35 cellular contexts compared by ENCODE assay signal in genomic region chr4:23207059-23207458, GRCh38.
A peak's percentile ranks its signal among the peaks of the same experiment; 100 is the strongest.
DNase-seq lines count a peak whose midpoint lies in the region; ATAC-seq, FAIRE-seq and TF ChIP-seq lines count a peak whose summit lies in the region.
"Had no signal": no experiment of that assay in that cellular context is flagged by ENCODE, and none has a peak within 500 bp of the region (broad histone marks: within the 10 kb centered on the region; RNA-seq: fewer than 3 reads in every experiment).

No MANE protein-coding gene starts in this region.

- TF ChIP-seq CTCF in WTC11 (IDR thresholded peaks at IDR 0.05) (no peak), H1 (IDR thresholded peaks at IDR 0.05; ENCODE audit: control extremely low read depth in 1 of 3, insufficient read depth in 1 of 3, low read depth in 1 of 3, low read length in 3 of 3) (no peak), endodermal cell (conservative IDR thresholded peaks at IDR 0.05) (no peak)

- peaks cover 0 to 4% of the 10 kb centered on the region in 2 experiments; a peak in 2 of 4 replicates for H3K9me3 ChIP-seq in H1 (ENCODE audit: insufficient read depth in 2 of 2, low read depth in 1 of 2, low read length in 1 of 2)
- H3K9me3 ChIP-seq in endodermal cell (ENCODE audit: control insufficient read depth, low read length) = peaks cover 13% of the 10 kb centered on the region
- H3K9me3 ChIP-seq: A549, BE2C had no signal

- H3K9me3 Mint-ChIP-seq in WTC11 (peaks cover 28% of the 10 kb centered on the region), endodermal cell (peaks cover 22% of the 10 kb centered on the region)
- peaks cover 5 to 8% of the 10 kb centered on the region in 2 donors for H3K9me3 Mint-ChIP-seq in activated T-cell treated with anti-CD3 and anti-CD28 coated beads, Interleukin-2, amount 50 U/mL, for 72 hours

- no peak overlapping the region for H2BK15ac ChIP-seq in H1 (ENCODE audit: low read length)

- H3K23ac ChIP-seq in H1 (ENCODE audit: insufficient read length) = no peak overlapping the region

- TF ChIP-seq EP300 in H1 (IDR thresholded peaks at IDR 0.05; ENCODE audit: borderline replicate concordance in 1 of 2, low read depth in 2 of 2, low read length in 2 of 2) = no peak

- H3K27ac ChIP-seq in H1 (ENCODE audit: low read depth, low read length) (no peak overlapping the region), endodermal cell (ENCODE audit: low read depth, low read length) (no peak overlapping the region)
- H3K27ac ChIP-seq: 22Rv1; A549; BLaER1; BLaER1 treated with 17β-estradiol and CSF1 and Interleukin-3, amounts not matched to agents 10 nM and 100 nM; C4-2B had no signal

- H3K4me1 Mint-ChIP-seq in WTC11 (peaks cover 16% of the 10 kb centered on the region), endodermal cell (peaks cover 2% of the 10 kb centered on the region)
- no peaks in the 10 kb centered on the region for H3K4me1 Mint-ChIP-seq in activated T-cell treated with anti-CD3 and anti-CD28 coated beads, Interleukin-2, amount 50 U/mL, for 72 hours (ENCODE audit: low read depth)
- H3K4me1 Mint-ChIP-seq: B cell; CD14-positive monocyte; CD4-positive, alpha-beta memory T cell; CD4-positive, CD25-positive, alpha-beta regulatory T cell; CD8-positive, alpha-beta memory T cell had no signal

- no peak overlapping the region for H4K8ac ChIP-seq in H1 (ENCODE audit: extremely low read depth, insufficient read depth, low read length)

- H3K27me3 Mint-ChIP-seq in WTC11 (ENCODE audit: low read depth) (no peaks in the 10 kb centered on the region), endodermal cell (ENCODE audit: insufficient read depth) (no peaks in the 10 kb centered on the region)
- H3K27me3 Mint-ChIP-seq in activated T-cell treated with anti-CD3 and anti-CD28 coated beads, Interleukin-2, amount 50 U/mL, for 72 hours (ENCODE audit: low read depth) = no peaks in the 10 kb centered on the region
- H3K27me3 Mint-ChIP-seq: B cell; CD4-positive, alpha-beta memory T cell; CD4-positive, alpha-beta T cell; CD4-positive, CD25-positive, alpha-beta regulatory T cell; CD8-positive, alpha-beta memory T cell had no signal

- H3K4me1 ChIP-seq in H1 (replicated peaks in 1 of 4; ENCODE audit: control insufficient read depth in 3 of 4, insufficient read depth in 4 of 4, low read length in 3 of 4) (peaks cover 0 to 4% (median 0%) of the 10 kb centered on the region in 4 experiments; a peak in 1 of 7 replicates), endodermal cell (ENCODE audit: control insufficient read depth, insufficient read depth, low read length) (no peaks in the 10 kb centered on the region)
- H3K4me1 ChIP-seq: A549; BE2C; BLaER1; BLaER1 treated with 17β-estradiol and CSF1 and Interleukin-3, amounts not matched to agents 10 nM and 100 nM; Caco-2 had no signal

- POLR2A ChIA-PET in WTC11 (lab: Charles Lee) (no interaction called here), H1 (lab: Charles Lee; ENCODE audit: partially characterized antibody) (no interaction called here)

- no peaks in the 10 kb centered on the region for H3K79me1 ChIP-seq in H1 (ENCODE audit: low read depth, low read length)

- no peak overlapping the region for H4K5ac ChIP-seq in H1 (ENCODE audit: insufficient read length, low read depth, low read length)

- H2BK120ac ChIP-seq in H1 (replicated peaks; ENCODE audit: low read depth, low read length) = no peak overlapping the region

- no peak overlapping the region for H3K14ac ChIP-seq in H1 (ENCODE audit: insufficient read length)

- H3K36me3 ChIP-seq in H1 (ENCODE audit: control insufficient read depth in 2 of 4, insufficient read depth in 4 of 4, low read length in 3 of 4) (no peaks in the 10 kb centered on the region; a peak in 1 of 8 replicates), endodermal cell (ENCODE audit: control insufficient read depth, insufficient read depth, low read length) (no peaks in the 10 kb centered on the region)
- H3K36me3 ChIP-seq: BE2C; BLaER1; BLaER1 treated with 17β-estradiol and CSF1 and Interleukin-3, amounts not matched to agents 10 nM and 100 nM had no signal

- no peak overlapping the region for H3K4me3 ChIP-seq in H1 (ENCODE audit: extremely low read depth in 1 of 4, insufficient read depth in 2 of 4, low read depth in 3 of 4, low read length in 4 of 4)
- H3K4me3 ChIP-seq in endodermal cell (ENCODE audit: low read length) = peak overlapping the region; percentile 35
- H3K4me3 ChIP-seq: A549; BLaER1; BLaER1 treated with 17β-estradiol and CSF1 and Interleukin-3, amounts not matched to agents 10 nM and 100 nM had no signal

- H3K56ac ChIP-seq in H1 (replicated peaks; ENCODE audit: insufficient read length, low read depth, low read length) = no peak overlapping the region

- H3K27ac Mint-ChIP-seq in WTC11 (no peak overlapping the region), endodermal cell (no peak overlapping the region)
- H3K27ac Mint-ChIP-seq in activated T-cell treated with anti-CD3 and anti-CD28 coated beads, Interleukin-2, amount 50 U/mL, for 72 hours = no peak overlapping the region
- H3K27ac Mint-ChIP-seq: B cell; CD14-positive monocyte; CD4-positive, alpha-beta memory T cell; CD4-positive, alpha-beta T cell; CD4-positive, CD25-positive, alpha-beta regulatory T cell; CD8-positive, alpha-beta memory T cell; CD8-positive, alpha-beta T cell had no signal

- TF ChIP-seq RAD21 in H1 (IDR thresholded peaks at IDR 0.05 in 1 of 2, conservative IDR thresholded peaks at IDR 0.05 in 1 of 2; ENCODE audit: low read depth in 2 of 2, low read length in 2 of 2) = no peak

- H3K18ac ChIP-seq in H1 (ENCODE audit: extremely low read depth, low read length) = no peak overlapping the region

- no peaks in the 10 kb centered on the region for H3K79me2 ChIP-seq in H1 (ENCODE audit: control insufficient read depth in 1 of 2, insufficient read depth in 2 of 2, low read length in 2 of 2)

- DNase-seq in WTC11 (ENCODE audit: low spot score) (no peak), H1 (ENCODE audit: low read depth in 1 of 2, low spot score in 2 of 2) (no peak), endodermal cell (no peak)
- DNase-seq in activated T-cell treated with anti-CD3 and anti-CD28 coated beads, Interleukin-2, amount 50 U/mL, for 72 hours = no peak
- DNase-seq: 8988T; ACHN; AML-193; BE2C; C1 segment of cervical spinal cord; Caco-2; Calu3; CD4-positive, alpha-beta memory T cell; CD4-positive, alpha-beta T cell; CD4-positive, CD25-positive, alpha-beta regulatory T cell; CD8-positive, alpha-beta memory T cell; CD8-positive, alpha-beta T cell; COR-L47; DMS 273 treated with DMSO at 0.1 percent for 48 hours; DMS153; DMS53; DMS79; DMS79 treated with DMSO at 0.1 percent for 48 hours; DND-41; EL had no signal

- H2BK5ac ChIP-seq in H1 (ENCODE audit: low read depth, low read length) = no peak overlapping the region

- no peak for ATAC-seq in WTC11
- no peak for ATAC-seq in HG02981 (IDR thresholded peaks at IDR 0.05; ENCODE audit: unreplicated experiment)
- no peak for ATAC-seq in GM21825 (IDR thresholded peaks at IDR 0.05; ENCODE audit: unreplicated experiment)
- ATAC-seq in activated T-cell treated with anti-CD3 and anti-CD28 coated beads, Interleukin-2, amount 50 U/mL, for 72 hours (replicated peaks in 1 of 2) = no peak
- ATAC-seq: A549; CD8-positive, alpha-beta T cell had no signal

- H2BK20ac ChIP-seq in H1 (ENCODE audit: low read length) = no peak overlapping the region

- no peak overlapping the region for H3K4ac ChIP-seq in H1 (replicated peaks; ENCODE audit: insufficient read length, low read depth, low read length)

- no peak overlapping the region for H2AK5ac ChIP-seq in H1 (ENCODE audit: low read depth, low read length)

- H3K4me2 ChIP-seq in H1 (ENCODE audit: insufficient read depth in 1 of 2, low read depth in 2 of 2, low read length in 2 of 2) = no peak overlapping the region
- H3K4me2 ChIP-seq: A549; BLaER1; BLaER1 treated with 17β-estradiol and CSF1 and Interleukin-3, amounts not matched to agents 10 nM and 100 nM had no signal

- H4K91ac ChIP-seq in H1 (replicated peaks; ENCODE audit: insufficient read length, low read length) = no peak overlapping the region

- H3K27me3 ChIP-seq in H1 (replicated peaks in 1 of 4; ENCODE audit: control insufficient read depth in 3 of 4, extremely low read depth in 1 of 4, insufficient read depth in 3 of 4, low read length in 3 of 4) = no peaks in the 10 kb centered on the region
- H3K27me3 ChIP-seq in endodermal cell (ENCODE audit: control insufficient read depth, insufficient read depth, low read length, poor library complexity, severe bottlenecking) = no peaks in the 10 kb centered on the region
- H3K27me3 ChIP-seq: BE2C; BLaER1; BLaER1 treated with 17β-estradiol and CSF1 and Interleukin-3, amounts not matched to agents 10 nM and 100 nM had no signal

- no peak for FAIRE-seq in H1 (lab: Jason Lieb, UNC)
- FAIRE-seq: A204.1, A549, D721Med had no signal

- H3K4me3 Mint-ChIP-seq in WTC11 (no peak overlapping the region), endodermal cell (no peak overlapping the region)
- H3K4me3 Mint-ChIP-seq in activated T-cell treated with anti-CD3 and anti-CD28 coated beads, Interleukin-2, amount 50 U/mL, for 72 hours = no peak overlapping the region
- H3K4me3 Mint-ChIP-seq: B cell; CD14-positive monocyte; CD4-positive, alpha-beta memory T cell; CD4-positive, alpha-beta T cell; CD4-positive, CD25-positive, alpha-beta regulatory T cell; CD8-positive, alpha-beta memory T cell; CD8-positive, alpha-beta T cell had no signal

- no peaks in the 10 kb centered on the region for H4K20me1 ChIP-seq in H1 (replicated peaks in 1 of 2; ENCODE audit: control insufficient read depth in 1 of 2, insufficient read depth in 2 of 2, low read length in 2 of 2)
- H4K20me1 ChIP-seq: BLaER1; BLaER1 treated with 17β-estradiol and CSF1 and Interleukin-3, amounts not matched to agents 10 nM and 100 nM had no signal

- no peaks in the 10 kb centered on the region for H3K23me2 ChIP-seq in H1 (ENCODE audit: low read depth, low read length)

- H3K9ac ChIP-seq in H1 (replicated peaks in 1 of 4; ENCODE audit: extremely low read depth in 1 of 4, low read depth in 3 of 4, low read length in 3 of 4) (no peak overlapping the region), endodermal cell (ENCODE audit: extremely low read depth, low read length, poor library complexity, severe bottlenecking) (no peak overlapping the region)
- H3K9ac ChIP-seq: BLaER1; BLaER1 treated with 17β-estradiol and CSF1 and Interleukin-3, amounts not matched to agents 10 nM and 100 nM had no signal

- no peak overlapping the region for H2AFZ ChIP-seq in H1 (ENCODE audit: low read length)

- CTCF ChIA-PET in WTC11 (lab: Charles Lee) = no interaction called here
- CTCF ChIA-PET in H1 (lab: Charles Lee; ENCODE audit: partially characterized antibody) = no interaction called here

- WGBS in H1 (ENCODE audit: extremely low coverage in 1 of 2, insufficient coverage in 1 of 2, insufficient read length in 1 of 2, insufficient replicate concordance in 2 of 2, low coverage in 1 of 2, low lambda C conversion rate in 2 of 2, missing lambda C conversion rate in 1 of 2), 2 experiments = 93% methylated on average over 1 of the region's 1 CpG; no CpG with 5 or more reads in 1 of the 2 experiments
- WGBS in endodermal cell (ENCODE audit: insufficient coverage in 1 of 2, insufficient read length in 1 of 2), 2 experiments = 87 to 100% methylated on average over 1 of the region's 1 CpG

- H2BK12ac ChIP-seq in H1 (ENCODE audit: low read depth, low read length) = no peak overlapping the region

- no peak for TF ChIP-seq POLR2A in H1 (IDR thresholded peaks at IDR 0.05; ENCODE audit: control extremely low read depth in 1 of 2, low read depth in 2 of 2, low read length in 2 of 2)

- H3K36me3 Mint-ChIP-seq in WTC11 (peaks cover 23% of the 10 kb centered on the region), endodermal cell (ENCODE audit: low read depth) (no peaks in the 10 kb centered on the region)
- peaks cover 2% of the 10 kb centered on the region in 2 donors for H3K36me3 Mint-ChIP-seq in activated T-cell treated with anti-CD3 and anti-CD28 coated beads, Interleukin-2, amount 50 U/mL, for 72 hours (ENCODE audit: insufficient read depth in 2 of 2)
- H3K36me3 Mint-ChIP-seq: CD14-positive monocyte; CD4-positive, alpha-beta memory T cell; CD4-positive, CD25-positive, alpha-beta regulatory T cell; CD8-positive, alpha-beta memory T cell; CD8-positive, alpha-beta T cell had no signal
